In genomic region chr19:10427169-10427568, GRCh38 we compare ENCODE assay signal across 25 cellular contexts. TPM values are rescaled to one million over a fixed set of nuclear protein-coding genes. Genes with fewer than 3 reads are reported as not detected.
DNase-seq lines count a peak whose midpoint lies in the region; ATAC-seq, FAIRE-seq and TF ChIP-seq lines count a peak whose summit lies in the region.
"Had no signal": no experiment of that assay in that cellular context is flagged by ENCODE, and none has a peak within 500 bp of the region (broad histone marks: within the 10 kb centered on the region; RNA-seq: fewer than 3 reads in every experiment).

No MANE protein-coding gene starts in this region.

- no peaks in the 10 kb centered on the region for H3K36me3 ChIP-seq in heart left ventricle
- no peaks in the 10 kb centered on the region for H3K36me3 ChIP-seq in NT2/D1 (ENCODE audit: insufficient read depth, insufficient read length, low read length)
- H3K36me3 ChIP-seq in GM12878 (ENCODE audit: control insufficient read depth in 2 of 2, insufficient read depth in 2 of 2, low read length in 1 of 2): no peaks in the 10 kb centered on the region
- H3K36me3 ChIP-seq: brain microvascular endothelial cell, right atrium auricular region, SJCRH30, tibial nerve had no signal

- no peak for TF ChIP-seq POLR2A in heart left ventricle (IDR thresholded peaks at IDR 0.05)
- TF ChIP-seq POLR2A in GM12878 (IDR thresholded peaks at IDR 0.05; ENCODE audit: low read depth, low read length): no peak

- H3K27ac ChIP-seq in heart left ventricle: no peak overlapping the region
- H3K27ac ChIP-seq in GM12878 (ENCODE audit: control insufficient read depth, insufficient read depth): peak overlapping the region; percentile 41; the same call in 1 of the 2 replicates
- H3K27ac ChIP-seq: brain microvascular endothelial cell, coronary artery, foreskin keratinocyte, PC-9, right atrium auricular region, SJCRH30, tibial nerve had no signal

- H3K4me1 ChIP-seq in heart left ventricle (peaks cover 0 to 68% (median 20%) of the 10 kb centered on the region in 12 donors), NT2/D1 (ENCODE audit: insufficient read depth, insufficient read length) (peaks cover 12% of the 10 kb centered on the region), GM12878 (ENCODE audit: control insufficient read depth, insufficient read depth, low read length) (peaks cover 61% of the 10 kb centered on the region)
- H3K4me1 ChIP-seq: foreskin keratinocyte had no signal

- H3K4me2 ChIP-seq in GM12878 (ENCODE audit: control insufficient read depth, insufficient read depth): no peak overlapping the region
- H3K4me2 ChIP-seq: PC-9 had no signal

- H3K27me3 ChIP-seq in heart left ventricle: peaks cover 3 to 42% (median 21%) of the 10 kb centered on the region in 9 donors
- H3K27me3 ChIP-seq in NT2/D1 (ENCODE audit: insufficient read depth, insufficient read length): peaks cover 71% of the 10 kb centered on the region
- peaks cover 0 to 4% of the 10 kb centered on the region in 2 experiments; a peak in 2 of 4 replicates for H3K27me3 ChIP-seq in GM12878 (replicated peaks in 1 of 2; ENCODE audit: control insufficient read depth in 2 of 2, insufficient read depth in 2 of 2, low read length in 1 of 2)
- H3K27me3 ChIP-seq: brain microvascular endothelial cell, SJCRH30 had no signal

- TF ChIP-seq CTCF in heart left ventricle (IDR thresholded peaks at IDR 0.05): no peak
- TF ChIP-seq CTCF in GM12878 (IDR thresholded peaks at IDR 0.05 in 2 of 3, conservative IDR thresholded peaks at IDR 0.05 in 1 of 3; ENCODE audit: control insufficient read depth in 2 of 3, extremely low read depth in 1 of 3, insufficient read depth in 1 of 3, low read depth in 3 of 3, low read length in 3 of 3): no peak

- no TSS peak for BruUV-seq in GM12878 (replicated peaks; lab: Mats Ljungman, UMichigan)

- no peak for TF ChIP-seq EP300 in GM12878 (IDR thresholded peaks at IDR 0.05; ENCODE audit: borderline replicate concordance in 1 of 2, control insufficient read depth in 1 of 2, low read depth in 2 of 2, low read length in 2 of 2)

- no peak overlapping the region for H3K4me3 Mint-ChIP-seq in stimulated activated memory B cell treated with anti-CD40 and anti-IgM and Interleukin-4, amounts not matched to agents 10 μg/mL and 1 μg/mL and 100 μg/mL, for 72 hours
- H3K4me3 Mint-ChIP-seq: activated naive CD4-positive, alpha-beta T cell treated with anti-CD3 and anti-CD28 coated beads, Interleukin-2, amount 50 U/mL, for 24 hours had no signal

- no peak overlapping the region for H3K4me3 ChIP-seq in heart left ventricle
- H3K4me3 ChIP-seq in NT2/D1 (ENCODE audit: insufficient read length, low read depth): no peak overlapping the region
- no peak overlapping the region for H3K4me3 ChIP-seq in GM12878
- H3K4me3 ChIP-seq: coronary artery, lung, PC-9, right atrium auricular region, SJCRH30, tibial nerve had no signal

- H3K36me3 Mint-ChIP-seq in stimulated activated memory B cell treated with anti-CD40 and anti-IgM and Interleukin-4, amounts not matched to agents 10 μg/mL and 1 μg/mL and 100 μg/mL, for 72 hours: no peaks in the 10 kb centered on the region
- H3K36me3 Mint-ChIP-seq: activated naive CD4-positive, alpha-beta T cell treated with anti-CD3 and anti-CD28 coated beads, Interleukin-2, amount 50 U/mL, for 24 hours had no signal

- H3K9ac ChIP-seq in NT2/D1 (ENCODE audit: insufficient read length, low read depth): peak overlapping the region; percentile 34
- H3K9ac ChIP-seq in GM12878 (ENCODE audit: control insufficient read depth, insufficient read depth, low read length): no peak overlapping the region

- 82 to 87% (median 84%) methylated on average over 6 of the region's 6 CpGs for WGBS in heart left ventricle, 4 donors
- 87% methylated on average over 6 of the region's 6 CpGs for WGBS in GM12878 (ENCODE audit: insufficient coverage, insufficient replicate concordance, low lambda C conversion rate, missing lambda C conversion rate)

- SMC1A ChIA-PET in GM12878 (lab: Charles Lee; ENCODE audit: uncharacterized antibody, unreplicated experiment): interaction anchor here (2.1 to 17.7 kb wide), 2 partner anchors 10 to 16 kb away, joined by 7 to 364 read pairs; partner anchors contain the start of gene CDC37

- no peak for TF ChIP-seq RAD21 in GM12878 (IDR thresholded peaks at IDR 0.05; ENCODE audit: insufficient read depth, low read depth, low read length)

- peaks cover 16% of the 10 kb centered on the region for H3K27me3 Mint-ChIP-seq in stimulated activated memory B cell treated with anti-CD40 and anti-IgM and Interleukin-4, amounts not matched to agents 10 μg/mL and 1 μg/mL and 100 μg/mL, for 72 hours

- no peaks in the 10 kb centered on the region for H3K9me3 Mint-ChIP-seq in stimulated activated memory B cell treated with anti-CD40 and anti-IgM and Interleukin-4, amounts not matched to agents 10 μg/mL and 1 μg/mL and 100 μg/mL, for 72 hours
- H3K9me3 Mint-ChIP-seq: activated naive CD4-positive, alpha-beta T cell treated with anti-CD3 and anti-CD28 coated beads, Interleukin-2, amount 50 U/mL, for 24 hours had no signal

- H4K20me1 ChIP-seq in GM12878 (ENCODE audit: control insufficient read depth, insufficient read depth): no peaks in the 10 kb centered on the region

- peaks cover 87% of the 10 kb centered on the region for H3K4me1 Mint-ChIP-seq in stimulated activated memory B cell treated with anti-CD40 and anti-IgM and Interleukin-4, amounts not matched to agents 10 μg/mL and 1 μg/mL and 100 μg/mL, for 72 hours

- H3K79me2 ChIP-seq in GM12878 (ENCODE audit: control insufficient read depth, insufficient read depth, low read length): peaks cover 2% of the 10 kb centered on the region; the same call in 1 of the 2 replicates

- in situ Hi-C loops in GM12878 (cut with MboI): no loop called here

- no peaks in the 10 kb centered on the region for H3K9me3 ChIP-seq in heart left ventricle
- H3K9me3 ChIP-seq in NT2/D1 (ENCODE audit: insufficient read depth, low read length): no peaks in the 10 kb centered on the region
- H3K9me3 ChIP-seq in GM12878 (replicated peaks; ENCODE audit: control insufficient read depth, insufficient read depth, low read length): no peaks in the 10 kb centered on the region
- H3K9me3 ChIP-seq: right atrium auricular region, SJCRH30, tibial nerve had no signal

- FAIRE-seq in GM12878 (lab: Jason Lieb, UNC): no peak
- FAIRE-seq: kidney had no signal

- RAD21 ChIA-PET in GM12878 (lab: Charles Lee; ENCODE audit: unreplicated experiment): interaction anchor here (1.3 to 4.2 kb wide), 5 partner anchors 9 to 39 kb away, joined by 4 to 31 read pairs (median 8); partner anchors contain the start of gene CDC37

- H2AFZ ChIP-seq in GM12878 (ENCODE audit: control insufficient read depth, low read depth, low read length): no peak overlapping the region
- H2AFZ ChIP-seq: PC-9 had no signal

- ATAC-seq in Right ventricle myocardium inferior (no peak), heart left ventricle (no peak), GM12878 (no peak), GM21786 (IDR thresholded peaks at IDR 0.05; ENCODE audit: unreplicated experiment) (no peak)
- ATAC-seq in stimulated activated memory B cell treated with anti-CD40 and anti-IgM and Interleukin-4, amounts not matched to agents 10 μg/mL and 1 μg/mL and 100 μg/mL, for 72 hours: no peak
- ATAC-seq: foreskin keratinocyte had no signal

- CTCF ChIA-PET in GM12878 (lab: Yijun Ruan, JAX): interaction anchor here (1.0 to 27.3 kb wide), 6 partner anchors 8 to 36 kb away, joined by 3 to 1053 read pairs (median 6); partner anchors contain the start of genes CDC37 and PDE4A

- DNase-seq in Right ventricle myocardium inferior (ENCODE audit: missing footprints) (peak; percentile 2), heart left ventricle (no peak), NT2/D1 (ENCODE audit: low read depth, low spot score) (no peak), GM12878 (ENCODE audit: low read depth, low spot score) (no peak), HuH-7 (ENCODE audit: low spot score) (no peak), HT-29 (ENCODE audit: low spot score) (no peak)
- DNase-seq: activated CD4-positive, CD25-positive, alpha-beta regulatory T cell; activated CD8-positive, alpha-beta memory T cell treated with anti-CD3 and anti-CD28 coated beads, Interleukin-2, amount 50 U/mL, for 4 hours; brain microvascular endothelial cell; foreskin keratinocyte; GOT3; hypothalamus; kidney; NCI-H1417 treated with DMSO at 0.1 percent for 48 hours; NCI-H774; PC-9; SJCRH30; T-helper 9 cell had no signal

- intact Hi-C loops in Right ventricle myocardium inferior (cut with DNase I): no loop called here
- intact Hi-C loops in heart left ventricle (cut with DNase I): no loop called here
- intact Hi-C loops in GM12878 (cut with micrococcal nuclease; ENCODE audit: unreplicated experiment): no loop called here

- H3K27ac Mint-ChIP-seq in stimulated activated memory B cell treated with anti-CD40 and anti-IgM and Interleukin-4, amounts not matched to agents 10 μg/mL and 1 μg/mL and 100 μg/mL, for 72 hours: peak overlapping the region; percentile 95
- H3K27ac Mint-ChIP-seq: activated naive CD4-positive, alpha-beta T cell treated with anti-CD3 and anti-CD28 coated beads, Interleukin-2, amount 50 U/mL, for 24 hours had no signal

- POLR2A ChIA-PET in GM12878 (lab: Charles Lee): interaction anchor here (0.9 to 7.2 kb wide), 5 partner anchors 9 to 156 kb away, joined by 3 to 78 read pairs (median 27); partner anchors contain the start of genes CDC37 and ICAM1

RNA-seq across cellular contexts. Expression of gene PDE4A, which starts 6.8 kb away (rescaled TPM):
- total RNA-seq in Right ventricle myocardium inferior (37.0 TPM), heart left ventricle (10 to 100 TPM in 8 of 9 donors, 1 to 10 TPM in 1; 9.3 to 33.3 (median 17.3) TPM), GM12878 (2014; rRNA removed) (1.6 and 1.9 TPM in 2 replicates), GM12878 (2014; rRNA removed; fragmentation: Illumina TruSeq; extraction: Trizol) (1.7 and 1.9 TPM in 2 replicates), GM12878 (2021) (11.1 and 13.3 TPM in 2 replicates)
- polyA plus RNA-seq in heart left ventricle (10 to 100 TPM in 1 of 2 donors, 1 to 10 TPM in 1; 5.2 to 11.2 TPM), GM12878 (2011; rRNA removed) (2.7 and 4.8 TPM in 2 replicates), GM12878 (2014; fragmentation: Illumina TruSeq; extraction: Trizol) (3.5 and 5.0 TPM in 2 replicates), GM12878 (2014; fragmentation: Nextera tagmentation; extraction: Ambion mirVana) (under 1 TPM; 0.24 to 0.46 TPM), GM12878 (2014; rRNA removed) (7.1 and 7.9 TPM in 2 replicates), GM12878 (2016; fragmentation: Nextera tagmentation; extraction: Ambion mirVana) (1 to 10 TPM; 7.4 to 8.1 TPM)
- total RNA-seq in GM12878 (2013; cell fraction: nucleolus; rRNA removed): 7.4 and 7.7 TPM in 2 replicates
- polyA plus RNA-seq in GM12878 (2011; ENCODE audit: low read depth): 6.4 TPM
- 8.4 and 9.3 TPM in 2 replicates for polyA plus RNA-seq in GM12878 (2011; cell fraction: cytosol; rRNA removed)
- 11.0 and 16.0 TPM in 2 replicates for polyA plus RNA-seq in GM12878 (2011; cell fraction: nucleus; rRNA removed)
- polyA plus RNA-seq in GM12878 (2012): 14.3 and 15.7 TPM in 2 replicates
- polyA minus RNA-seq in GM12878 (2011; rRNA and poly(A)+ RNA removed): 7.7 and 10.3 TPM in 2 replicates
- polyA minus RNA-seq in GM12878 (2011; cell fraction: cytosol; rRNA and poly(A)+ RNA removed): 7.8 and 9.2 TPM in 2 replicates
- 3.5 TPM in 2 replicates for polyA minus RNA-seq in GM12878 (2011; cell fraction: nucleus; rRNA and poly(A)+ RNA removed)
- total RNA-seq in HT-29 (2014; rRNA removed; shearing (Covaris generic)): 0.16 and 0.36 TPM in 2 replicates

RNA-seq across cellular contexts. Expression of gene CDC37, which starts 23.8 kb away (rescaled TPM):
- 155 TPM for total RNA-seq in Right ventricle myocardium inferior
- total RNA-seq in heart left ventricle: 100 to 1,000 TPM; 108 to 189 (median 138) TPM
- polyA plus RNA-seq in heart left ventricle: 100 to 1,000 TPM; 199 to 282 TPM
- 43.2 and 59.3 TPM in 2 replicates for total RNA-seq in GM12878 (2013; cell fraction: nucleolus; rRNA removed)
- total RNA-seq in GM12878 (2014; rRNA removed): 179 and 197 TPM in 2 replicates
- 110 and 117 TPM in 2 replicates for total RNA-seq in GM12878 (2014; rRNA removed; fragmentation: Illumina TruSeq; extraction: Trizol)
- 144 and 155 TPM in 2 replicates for total RNA-seq in GM12878 (2021)
- 84.0 TPM for polyA plus RNA-seq in GM12878 (2011; ENCODE audit: low read depth)
- 140 and 200 TPM in 2 replicates for polyA plus RNA-seq in GM12878 (2011; rRNA removed)
- polyA plus RNA-seq in GM12878 (2011; cell fraction: cytosol; rRNA removed): 211 and 322 TPM in 2 replicates
- 421 and 498 TPM in 2 replicates for polyA plus RNA-seq in GM12878 (2011; cell fraction: nucleus; rRNA removed)
- 146 and 163 TPM in 2 replicates for polyA plus RNA-seq in GM12878 (2012)
- polyA plus RNA-seq in GM12878 (2014; fragmentation: Illumina TruSeq; extraction: Trizol): 50.7 and 105 TPM in 2 replicates
- 1 to 10 TPM; 4.7 to 8.8 TPM for polyA plus RNA-seq in GM12878 (2014; fragmentation: Nextera tagmentation; extraction: Ambion mirVana)
- 265 and 297 TPM in 2 replicates for polyA plus RNA-seq in GM12878 (2014; rRNA removed)
- polyA plus RNA-seq in GM12878 (2016; fragmentation: Nextera tagmentation; extraction: Ambion mirVana): 100 to 1,000 TPM; 255 to 262 TPM
- polyA minus RNA-seq in GM12878 (2011; rRNA and poly(A)+ RNA removed): 76.0 and 82.1 TPM in 2 replicates
- 42.4 and 45.5 TPM in 2 replicates for polyA minus RNA-seq in GM12878 (2011; cell fraction: cytosol; rRNA and poly(A)+ RNA removed)
- polyA minus RNA-seq in GM12878 (2011; cell fraction: nucleus; rRNA and poly(A)+ RNA removed): 22.4 and 40.0 TPM in 2 replicates
- total RNA-seq in HT-29 (2014; rRNA removed; shearing (Covaris generic)): 239 and 271 TPM in 2 replicates

RNA-seq across cellular contexts. Expression of gene TYK2, which starts 46.8 kb away (rescaled TPM):
- total RNA-seq in Right ventricle myocardium inferior: 67.1 TPM
- total RNA-seq in heart left ventricle: 10 to 100 TPM; 37.7 to 86.3 (median 55.3) TPM
- polyA plus RNA-seq in heart left ventricle: 100 to 1,000 TPM in 1 of 2 donors, 10 to 100 TPM in 1; 71.7 to 100 TPM
- 483 and 545 TPM in 2 replicates for total RNA-seq in GM12878 (2013; cell fraction: nucleolus; rRNA removed)
- total RNA-seq in GM12878 (2014; rRNA removed): 235 and 304 TPM in 2 replicates
- total RNA-seq in GM12878 (2014; rRNA removed; fragmentation: Illumina TruSeq; extraction: Trizol): 145 and 164 TPM in 2 replicates
- 267 and 297 TPM in 2 replicates for total RNA-seq in GM12878 (2021)
- polyA plus RNA-seq in GM12878 (2011; ENCODE audit: low read depth): 148 TPM
- polyA plus RNA-seq in GM12878 (2011; rRNA removed): 62.0 and 127 TPM in 2 replicates
- 171 and 227 TPM in 2 replicates for polyA plus RNA-seq in GM12878 (2011; cell fraction: cytosol; rRNA removed)
- 997 and 1,420 TPM in 2 replicates for polyA plus RNA-seq in GM12878 (2011; cell fraction: nucleus; rRNA removed)
- 217 and 288 TPM in 2 replicates for polyA plus RNA-seq in GM12878 (2012)
- polyA plus RNA-seq in GM12878 (2014; fragmentation: Illumina TruSeq; extraction: Trizol): 80.2 and 185 TPM in 2 replicates
- 10 to 100 TPM; 36.4 to 66.9 TPM for polyA plus RNA-seq in GM12878 (2014; fragmentation: Nextera tagmentation; extraction: Ambion mirVana)
- polyA plus RNA-seq in GM12878 (2014; rRNA removed): 364 and 387 TPM in 2 replicates
- 100 to 1,000 TPM; 172 to 186 TPM for polyA plus RNA-seq in GM12878 (2016; fragmentation: Nextera tagmentation; extraction: Ambion mirVana)
- 58.7 and 148 TPM in 2 replicates for polyA minus RNA-seq in GM12878 (2011; rRNA and poly(A)+ RNA removed)
- 70.7 and 98.7 TPM in 2 replicates for polyA minus RNA-seq in GM12878 (2011; cell fraction: cytosol; rRNA and poly(A)+ RNA removed)
- polyA minus RNA-seq in GM12878 (2011; cell fraction: nucleus; rRNA and poly(A)+ RNA removed): 78.8 and 145 TPM in 2 replicates
- total RNA-seq in HT-29 (2014; rRNA removed; shearing (Covaris generic)): 81.1 and 107 TPM in 2 replicates
